ENCODE assay signal across 8 cellular contexts in the genomic region with DNA sequence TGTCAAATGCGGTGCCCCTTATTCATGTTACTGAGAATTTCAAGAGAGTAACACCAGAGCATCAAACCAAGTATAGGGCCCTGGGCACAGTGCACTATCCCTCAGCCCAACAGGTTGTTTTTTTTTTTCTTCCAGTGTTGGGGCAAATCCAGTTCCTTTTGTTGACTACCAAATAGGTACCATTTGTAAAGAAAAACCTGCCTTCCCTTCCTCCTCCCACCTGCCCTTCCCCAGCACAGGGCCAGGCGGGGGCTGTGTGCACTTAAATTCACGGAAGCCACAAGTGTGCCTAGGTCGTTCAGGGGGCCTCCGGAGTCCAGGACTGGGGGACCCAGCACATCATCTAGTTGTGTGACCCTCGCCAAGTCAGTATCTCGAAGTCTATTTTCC. TPM values are rescaled to one million over a fixed set of nuclear protein-coding genes. Genes with fewer than 3 reads are reported as not detected.
DNase-seq lines count a peak whose midpoint lies in the region; ATAC-seq and TF ChIP-seq lines count a peak whose summit lies in the region.

No MANE protein-coding gene starts in this region.

- peaks cover 10% of the 10 kb centered on the region; the same call in 1 of the 2 replicates for H3K79me2 ChIP-seq in OCI-LY7 (ENCODE audit: insufficient read depth, low read depth, low read length)

- peak overlapping the region; percentile 57 for H3K27ac ChIP-seq in OCI-LY7 (ENCODE audit: low read depth, low read length, poor library complexity, severe bottlenecking)

- peak overlapping the region; percentile 79 for H2AFZ ChIP-seq in OCI-LY7 (ENCODE audit: low read length)

- H3K4me1 ChIP-seq in OCI-LY7 (ENCODE audit: insufficient read depth, low read length, poor library complexity, severe bottlenecking): peaks cover 26% of the 10 kb centered on the region

- peak; percentile 3 for ATAC-seq in GM21381 (IDR thresholded peaks at IDR 0.05; ENCODE audit: unreplicated experiment)
- ATAC-seq in GM18519 (IDR thresholded peaks at IDR 0.05; ENCODE audit: low FRiP score, unreplicated experiment): no peak

- H3K4me2 ChIP-seq in OCI-LY7 (ENCODE audit: low read length): peak overlapping the region; percentile 94

- DNase-seq in OCI-LY7 (ENCODE audit: low spot score) (no peak), epithelial cell of esophagus (ENCODE audit: low read depth) (no peak), posterior vena cava (ENCODE audit: low spot score) (peak; percentile 72), GM13976 (ENCODE audit: low spot score) (no peak), NCI-H2196 treated with DMSO at 0.1 percent for 48 hours (lab: John Stamatoyannopoulos, UW; ENCODE audit: unreplicated experiment) (no peak), C1 segment of cervical spinal cord (lab: John Stamatoyannopoulos, UW) (no peak)

- H3K36me3 ChIP-seq in OCI-LY7 (ENCODE audit: insufficient read depth, low read length): peaks cover 55% of the 10 kb centered on the region

- H3K9me2 ChIP-seq in OCI-LY7 (ENCODE audit: insufficient read depth, low read length): no peaks in the 10 kb centered on the region

- CTCF ChIA-PET in OCI-LY7 (lab: Charles Lee; ENCODE audit: unreplicated experiment): no interaction called here

- H4K20me1 ChIP-seq in OCI-LY7 (ENCODE audit: insufficient read depth, low read length): no peaks in the 10 kb centered on the region

- H3K9me3 ChIP-seq in OCI-LY7 (ENCODE audit: low read length): no peaks in the 10 kb centered on the region

- in situ Hi-C loops in GM13976 (cut with MboI; ENCODE audit: low sequenced_read_pairs, unreplicated experiment): no loop called here

- BruUV-seq in OCI-LY7 (replicated peaks; lab: Mats Ljungman, UMichigan): no TSS peak

- intact Hi-C loops in OCI-LY7 (cut with micrococcal nuclease; ENCODE audit: unreplicated experiment): no loop called here
- intact Hi-C loops in posterior vena cava (cut with DNase I): no loop called here

- H3K4me3 ChIP-seq in OCI-LY7 (ENCODE audit: low read depth, low read length, poor library complexity, severe bottlenecking) (peak overlapping the region; percentile 82), epithelial cell of esophagus (ENCODE audit: low read length) (peak overlapping the region; percentile 77)

- POLR2A ChIA-PET in OCI-LY7 (lab: Charles Lee): interaction anchor here (0.6 kb wide), 2 partner anchors 24 to 107 kb away, joined by 3 read pairs; no protein-coding TSS in a partner anchor

- no peak for TF ChIP-seq CTCF in OCI-LY7 (conservative IDR thresholded peaks at IDR 0.05; ENCODE audit: low read length)
- TF ChIP-seq CTCF in epithelial cell of esophagus (IDR thresholded peaks at IDR 0.05; ENCODE audit: insufficient read depth, low read depth, low read length, missing control alignments): no peak
- TF ChIP-seq CTCF in GM13976 (IDR thresholded peaks at IDR 0.05; ENCODE audit: borderline replicate concordance, control extremely low read depth, extremely low read depth, insufficient read depth, missing control alignments): no peak

RNA-seq across cellular contexts. Expression of gene SFXN4, which starts 0.6 kb away (rescaled TPM):
- total RNA-seq in OCI-LY7 (2014; rRNA removed; shearing (Covaris generic)): 27.8 and 35.9 TPM in 2 replicates
- total RNA-seq in OCI-LY7 (2022) (38.8 and 46.4 TPM in 2 replicates), posterior vena cava (10 to 100 TPM; 10.8 to 13.5 TPM)

RNA-seq across cellular contexts. Expression of gene PRDX3, which starts 12.5 kb away (rescaled TPM):
- 124 and 175 TPM in 2 replicates for total RNA-seq in OCI-LY7 (2014; rRNA removed; shearing (Covaris generic))
- 150 and 156 TPM in 2 replicates for total RNA-seq in OCI-LY7 (2022)
- total RNA-seq in posterior vena cava: 100 to 1,000 TPM in 1 of 2 donors, 10 to 100 TPM in 1; 95.8 to 106 TPM

RNA-seq across cellular contexts. Expression of gene GRK5, which starts 41.3 kb away (rescaled TPM):
- 4.2 and 4.7 TPM in 2 replicates for total RNA-seq in OCI-LY7 (2014; rRNA removed; shearing (Covaris generic))
- 8.3 and 10.2 TPM in 2 replicates for total RNA-seq in OCI-LY7 (2022)
- total RNA-seq in posterior vena cava: 10 to 100 TPM; 40.0 to 57.5 TPM
